17 cellular contexts compared by ENCODE assay signal in the genomic region with DNA sequence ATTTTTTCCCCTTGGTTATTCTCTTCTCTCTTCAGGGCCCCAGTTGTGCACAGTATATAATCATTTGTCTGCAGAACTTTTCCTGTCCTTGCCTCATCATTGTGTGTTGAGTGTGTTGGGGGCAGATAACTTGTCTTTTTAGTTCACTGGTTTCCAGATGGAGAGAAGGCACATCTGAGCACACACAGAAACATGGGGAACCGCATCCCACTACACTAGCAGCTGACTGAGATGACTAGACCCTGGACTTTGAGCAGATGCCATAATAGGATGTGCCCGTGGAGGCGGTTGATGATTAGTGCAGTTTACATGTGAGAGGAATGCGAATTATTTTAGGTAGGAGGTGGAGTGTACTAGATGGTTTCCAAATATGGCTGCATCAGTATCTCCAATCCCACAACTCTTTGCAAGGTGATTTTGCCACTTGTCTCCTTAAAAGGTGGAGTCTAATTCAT. TPM values are rescaled to one million over a fixed set of nuclear protein-coding genes. Genes with fewer than 3 reads are reported as not detected.
A peak's percentile ranks its signal among the peaks of the same experiment; 100 is the strongest.
DNase-seq lines count a peak whose midpoint lies in the region; ATAC-seq and TF ChIP-seq lines count a peak whose summit lies in the region.
"Had no signal": no experiment of that assay in that cellular context is flagged by ENCODE, and none has a peak within 500 bp of the region (broad histone marks: within the 10 kb centered on the region; RNA-seq: fewer than 3 reads in every experiment).

No MANE protein-coding gene starts in this region.

- no peaks in the 10 kb centered on the region for H3K27me3 Mint-ChIP-seq in GM23338 (ENCODE audit: insufficient read depth, low read depth, poor library complexity)
- no peaks in the 10 kb centered on the region for H3K27me3 Mint-ChIP-seq in CD4-positive, alpha-beta T cell

- POLR2A ChIA-PET in CD4-positive, alpha-beta T cell (lab: Charles Lee), result no interaction called here

- H2AFZ ChIP-seq in GM23248 (no peak overlapping the region), GM23338 (no peak overlapping the region)

- ATAC-seq in GM23338, result no peak
- no peak for ATAC-seq in HG03095 (IDR thresholded peaks at IDR 0.05; ENCODE audit: unreplicated experiment)
- no peak for ATAC-seq in CD4-positive, alpha-beta T cell (ENCODE audit: poor library complexity)
- ATAC-seq in HG02884 (IDR thresholded peaks at IDR 0.05; ENCODE audit: unreplicated experiment), result no peak
- ATAC-seq: activated T-cell treated with anti-CD3 and anti-CD28 coated beads, Interleukin-2, amount 50 U/mL, for 72 hours; left ventricle myocardium superior had no signal

- no peaks in the 10 kb centered on the region for H3K9me3 ChIP-seq in GM23248 (ENCODE audit: low read depth)
- no peaks in the 10 kb centered on the region for H3K9me3 ChIP-seq in CD4-positive, alpha-beta T cell (ENCODE audit: control insufficient read depth, low read length)
- H3K9me3 ChIP-seq: ascending aorta, MG63, neutrophil, thyroid gland had no signal

- intact Hi-C loops in CD4-positive, alpha-beta T cell (cut with DNase I, micrococcal nuclease), result no loop called here

- no peaks in the 10 kb centered on the region; the same call in 1 of the 2 replicates for H3F3A ChIP-seq in GM23248 (ENCODE audit: insufficient read depth)
- H3F3A ChIP-seq in GM23338 (replicated peaks; ENCODE audit: low read depth), result no peaks in the 10 kb centered on the region

- CTCF ChIA-PET in CD4-positive, alpha-beta T cell (lab: Charles Lee), result no interaction called here

- H3K27ac Mint-ChIP-seq in GM23338, result no peak overlapping the region
- H3K27ac Mint-ChIP-seq in CD4-positive, alpha-beta T cell, result no peak overlapping the region
- H3K27ac Mint-ChIP-seq: activated CD4-positive, alpha-beta T cell treated with anti-CD3 and anti-CD28 coated beads, Interleukin-2, amount 10 ng/mL, durations not matched to agents 7 days and 5 days; activated T-cell treated with anti-CD3 and anti-CD28 coated beads, Interleukin-2, amount 50 U/mL, for 72 hours had no signal

- DNase-seq in GM23248 (peak; percentile 7), RKO (ENCODE audit: low spot score) (peak; percentile 50), fibroblast of pulmonary artery (ENCODE audit: low read depth) (peak; percentile 33), renal cortical epithelial cell (ENCODE audit: low read depth) (peak; percentile 91), GM23338 (ENCODE audit: low spot score) (no peak)
- DNase-seq in CD4-positive, alpha-beta T cell, result no peak
- DNase-seq: activated CD4-positive, alpha-beta T cell treated with anti-CD3 and anti-CD28 coated beads, Interleukin-2, amount 10 ng/mL, durations not matched to agents 7 days and 5 days; activated T-cell treated with anti-CD3 and anti-CD28 coated beads, Interleukin-2, amount 50 U/mL, for 72 hours; effector CD8-positive, alpha-beta T cell; left ventricle myocardium superior; MG63; T-helper 1 cell; thyroid gland had no signal

- no peak overlapping the region for H3K4me2 ChIP-seq in GM23248 (ENCODE audit: unreplicated experiment)
- no peak overlapping the region for H3K4me2 ChIP-seq in GM23338

- WGBS in GM23248 (ENCODE audit: low coverage in 1 of 2, low lambda C conversion rate in 2 of 2, missing lambda C conversion rate in 2 of 2), 2 experiments, result 88% methylated on average over 4 of the region's 4 CpGs

- no peaks in the 10 kb centered on the region for H3K9me3 Mint-ChIP-seq in GM23338
- H3K9me3 Mint-ChIP-seq in CD4-positive, alpha-beta T cell, result no peaks in the 10 kb centered on the region
- H3K9me3 Mint-ChIP-seq: activated CD4-positive, alpha-beta T cell treated with anti-CD3 and anti-CD28 coated beads, Interleukin-2, amount 10 ng/mL, durations not matched to agents 7 days and 5 days; activated T-cell treated with anti-CD3 and anti-CD28 coated beads, Interleukin-2, amount 50 U/mL, for 72 hours had no signal

- no peaks in the 10 kb centered on the region for H3K27me3 ChIP-seq in GM23248 (replicated peaks; ENCODE audit: insufficient read depth)
- no peaks in the 10 kb centered on the region for H3K27me3 ChIP-seq in GM23338 (ENCODE audit: insufficient read depth)
- H3K27me3 ChIP-seq in CD4-positive, alpha-beta T cell (ENCODE audit: control insufficient read depth, insufficient read depth, low read length), result no peaks in the 10 kb centered on the region
- H3K27me3 ChIP-seq: ascending aorta, MG63, neutrophil, thyroid gland had no signal

- in situ Hi-C loops in GM23248 (cut with MboI), result no loop called here

- no peak overlapping the region for H3K9ac ChIP-seq in GM23248

- no peak overlapping the region for H3K4me3 ChIP-seq in GM23248
- H3K4me3 ChIP-seq in fibroblast of pulmonary artery (replicated peaks; ENCODE audit: low read depth, low read length), result no peak overlapping the region
- H3K4me3 ChIP-seq in GM23338, result no peak overlapping the region
- H3K4me3 ChIP-seq: ascending aorta, MG63, thyroid gland had no signal

- H3K4me1 Mint-ChIP-seq in GM23338, result no peaks in the 10 kb centered on the region
- H3K4me1 Mint-ChIP-seq in CD4-positive, alpha-beta T cell (ENCODE audit: low read depth), result no peaks in the 10 kb centered on the region
- H3K4me1 Mint-ChIP-seq: activated CD4-positive, alpha-beta T cell treated with anti-CD3 and anti-CD28 coated beads, Interleukin-2, amount 10 ng/mL, durations not matched to agents 7 days and 5 days had no signal

- H4K20me1 ChIP-seq in GM23248 (ENCODE audit: insufficient read depth), result no peaks in the 10 kb centered on the region
- H4K20me1 ChIP-seq in GM23338 (replicated peaks; ENCODE audit: insufficient read depth), result no peaks in the 10 kb centered on the region

- H3K4me3 Mint-ChIP-seq in GM23338, result no peak overlapping the region
- no peak overlapping the region for H3K4me3 Mint-ChIP-seq in CD4-positive, alpha-beta T cell
- H3K4me3 Mint-ChIP-seq: activated CD4-positive, alpha-beta T cell treated with anti-CD3 and anti-CD28 coated beads, Interleukin-2, amount 10 ng/mL, durations not matched to agents 7 days and 5 days; activated T-cell treated with anti-CD3 and anti-CD28 coated beads, Interleukin-2, amount 50 U/mL, for 72 hours had no signal

- TF ChIP-seq CTCF in fibroblast of pulmonary artery (IDR thresholded peaks at IDR 0.05; ENCODE audit: low read length, missing control alignments) (no peak), GM23338 (conservative IDR thresholded peaks at IDR 0.05; ENCODE audit: low read depth in 2 of 2) (no peak)
- TF ChIP-seq CTCF in CD4-positive, alpha-beta T cell (IDR thresholded peaks at IDR 0.05), result no peak

- H3K79me2 ChIP-seq in GM23248 (ENCODE audit: insufficient read depth) (no peaks in the 10 kb centered on the region), GM23338 (replicated peaks; ENCODE audit: insufficient read depth) (no peaks in the 10 kb centered on the region)

- H3K4me1 ChIP-seq in GM23248 (ENCODE audit: insufficient read depth), result peaks cover 7% of the 10 kb centered on the region; the same call in 1 of the 2 replicates
- H3K4me1 ChIP-seq in GM23338 (ENCODE audit: insufficient read depth), result no peaks in the 10 kb centered on the region
- H3K4me1 ChIP-seq: ascending aorta had no signal

- no peaks in the 10 kb centered on the region for H3K9me2 ChIP-seq in GM23248 (ENCODE audit: insufficient read depth)
- H3K9me2 ChIP-seq in GM23338 (ENCODE audit: insufficient read depth), result no peaks in the 10 kb centered on the region

- no peaks in the 10 kb centered on the region for H3K36me3 Mint-ChIP-seq in GM23338 (ENCODE audit: low read depth)
- no peaks in the 10 kb centered on the region for H3K36me3 Mint-ChIP-seq in CD4-positive, alpha-beta T cell (ENCODE audit: low read depth)

- no peaks in the 10 kb centered on the region for H3K36me3 ChIP-seq in GM23248 (ENCODE audit: low read depth)
- H3K36me3 ChIP-seq in GM23338 (ENCODE audit: insufficient read depth), result no peaks in the 10 kb centered on the region
- H3K36me3 ChIP-seq: ascending aorta, MG63, neutrophil, thyroid gland had no signal

- H3K27ac ChIP-seq in GM23248 (no peak overlapping the region), GM23338 (ENCODE audit: low read depth) (no peak overlapping the region)
- H3K27ac ChIP-seq in CD4-positive, alpha-beta T cell (ENCODE audit: low read depth, low read length), result no peak overlapping the region
- H3K27ac ChIP-seq: ascending aorta, neutrophil, thyroid gland had no signal

TF ChIP-seq in GM23338, 12 proteins besides CTCF, POLR2A, EP300 and RAD21 (continues in another document):
- TF ChIP-seq EZH2 (IDR thresholded peaks at IDR 0.05; ENCODE audit: low read depth, unreplicated experiment) (no peak), EZH2phosphoT487 (IDR thresholded peaks at IDR 0.05; ENCODE audit: unreplicated experiment) (no peak), NANOG (IDR thresholded peaks at IDR 0.05; ENCODE audit: borderline replicate concordance) (no peak), ZNF114 (CRISPR knock-in tag; IDR thresholded peaks at IDR 0.05) (no peak), CREB1 (CRISPR knock-in tag; IDR thresholded peaks at IDR 0.05; ENCODE audit: low read depth) (no peak), JUNB (IDR thresholded peaks at IDR 0.05; ENCODE audit: unreplicated experiment) (no peak)

RNA-seq across cellular contexts. Expression of a gene that starts 26.5 kb away (rescaled TPM):
- 0.89 and 2.2 TPM in 2 replicates for total RNA-seq in GM23248 (2014; rRNA removed; shearing (Covaris generic))
- polyA plus RNA-seq in GM23248 (2016; fragmentation: Nextera tagmentation; extraction: Ambion mirVana) (1.1 TPM in 2 replicates), GM23338 (2016; fragmentation: Nextera tagmentation; extraction: Ambion mirVana) (7.5 and 8.4 TPM in 2 replicates)
- total RNA-seq in renal cortical epithelial cell, result 10.7 and 11.6 TPM in 2 replicates
- total RNA-seq in GM23338 (2014; rRNA removed; shearing (Covaris generic)), result 23.8 and 24.5 TPM in 2 replicates
- under 1 TPM; 0.25 to 0.38 TPM for total RNA-seq in CD4-positive, alpha-beta T cell

Comparison
In these comparisons a context has a peak if more than half of its experiments do, and no peak if none do; other contexts are left out.
1. DNase-seq: peak in GM23248 (single experiment), RKO (single experiment), fibroblast of pulmonary artery (single experiment) and renal cortical epithelial cell (single experiment); none in GM23338 (single experiment) and CD4-positive, alpha-beta T cell (0 of 10).